In the genomic region with DNA sequence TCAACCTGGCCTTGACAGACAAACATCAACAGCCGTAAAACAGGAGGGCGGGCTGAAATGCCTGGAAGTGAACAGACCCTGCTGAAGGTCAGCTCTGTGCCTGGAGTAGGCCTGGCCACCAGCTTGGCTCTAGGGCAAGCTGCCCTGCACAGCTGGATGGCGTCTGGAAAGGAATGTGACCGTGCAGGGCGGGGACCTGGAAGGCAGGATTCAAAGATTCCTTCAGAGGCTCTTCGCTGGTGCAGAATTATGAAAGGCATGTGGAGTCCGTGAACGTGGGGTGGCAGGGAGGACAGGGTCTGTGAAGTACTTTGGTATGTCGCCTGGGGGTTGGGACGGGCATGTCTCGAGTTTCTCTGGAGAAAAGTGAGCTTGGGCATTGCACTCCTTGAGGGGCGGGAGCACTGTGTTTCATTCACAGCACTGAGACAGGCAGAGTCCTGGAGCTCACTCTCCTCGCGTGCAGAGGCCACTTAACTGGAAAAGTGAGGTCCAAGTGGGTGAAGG, we compare ENCODE assay signal across 8 cellular contexts. TPM values are rescaled to one million over a fixed set of nuclear protein-coding genes. Genes with fewer than 3 reads are reported as not detected.
DNase-seq lines count a peak whose midpoint lies in the region; ATAC-seq and TF ChIP-seq lines count a peak whose summit lies in the region.

No MANE protein-coding gene starts in this region.

- no peaks in the 10 kb centered on the region for H3K27me3 ChIP-seq in BLaER1
- H3K27me3 ChIP-seq in vagina, result no peaks in the 10 kb centered on the region

- peak overlapping the region; percentile 95 for H3K4me3 ChIP-seq in BLaER1
- peak overlapping the region; percentile 97 for H3K4me3 ChIP-seq in Jurkat, Clone E6-1 (ENCODE audit: low read length)
- peak overlapping the region; percentile 83 to 86 for H3K4me3 ChIP-seq in vagina

- ATAC-seq in GM21447 (IDR thresholded peaks at IDR 0.05; ENCODE audit: unreplicated experiment) (no peak), HG03442 (IDR thresholded peaks at IDR 0.05; ENCODE audit: unreplicated experiment) (no peak)

- H3K9me3 ChIP-seq in BLaER1 (no peaks in the 10 kb centered on the region), vagina (no peaks in the 10 kb centered on the region)

- DNase-seq in Jurkat, Clone E6-1 (ENCODE audit: low read depth, low spot score), result no peak
- DNase-seq in caudate nucleus (lab: John Stamatoyannopoulos, UW) (peak in 1 of 61 donors; percentile 25), mesothelial cell of epicardium (ENCODE audit: low spot score in 2 of 2, unreplicated experiment in 2 of 2) (peak in 1 of 2 experiments; percentile 67), vagina (ENCODE audit: extremely low spot score in 2 of 2) (no peak), NCI-H187 treated with DMSO at 0.1 percent for 48 hours (lab: John Stamatoyannopoulos, UW) (no peak)

- TF ChIP-seq CTCF in mesothelial cell of epicardium (IDR thresholded peaks at IDR 0.05; ENCODE audit: unreplicated experiment) (no peak), vagina (IDR thresholded peaks at IDR 0.05) (no peak)

- peak overlapping the region; percentile 99 for H3K4me2 ChIP-seq in BLaER1

- H3K9me3 Mint-ChIP-seq in mesothelial cell of epicardium, result no peaks in the 10 kb centered on the region

- H3K27ac Mint-ChIP-seq in mesothelial cell of epicardium, result peak overlapping the region; percentile 99

- peaks cover 7% of the 10 kb centered on the region for H3K36me3 Mint-ChIP-seq in mesothelial cell of epicardium

- H3K27ac ChIP-seq in BLaER1 (peak overlapping the region; percentile 85), caudate nucleus (ENCODE audit: low read depth, low read length) (peak overlapping the region; percentile 87), vagina (peak overlapping the region; percentile 84)

- intact Hi-C loops in vagina (cut with DNase I), result no loop called here

- peaks cover 61% of the 10 kb centered on the region for H4K20me1 ChIP-seq in BLaER1

- TF ChIP-seq POLR2A in vagina (IDR thresholded peaks at IDR 0.05), result no peak

- no peaks in the 10 kb centered on the region for H3K27me3 Mint-ChIP-seq in mesothelial cell of epicardium (ENCODE audit: low read depth)

- H3K4me1 Mint-ChIP-seq in mesothelial cell of epicardium, result peaks cover 59% of the 10 kb centered on the region

- H3K4me3 Mint-ChIP-seq in mesothelial cell of epicardium, result peak overlapping the region; percentile 96

- peak overlapping the region; percentile 90 for H3K9ac ChIP-seq in BLaER1

- H3K36me3 ChIP-seq in BLaER1, result peaks cover 28% of the 10 kb centered on the region
- H3K36me3 ChIP-seq in vagina, result peaks cover 0 to 17% of the 10 kb centered on the region in 2 donors

- H3K4me1 ChIP-seq in BLaER1 (peaks cover 82% of the 10 kb centered on the region), vagina (peaks cover 73% of the 10 kb centered on the region)

RNA-seq across cellular contexts. Expression of a gene that starts 1.5 kb away (rescaled TPM):
- polyA plus RNA-seq in Jurkat, Clone E6-1 (2012; ENCODE audit: insufficient read depth, insufficient read length), result 34.9 TPM
- 84.9 to 94.5 TPM (median 86.8 TPM) in 3 replicates for total RNA-seq in mesothelial cell of epicardium
- total RNA-seq in vagina, result 61.6 TPM

RNA-seq across cellular contexts. Expression of a gene that starts 32.4 kb away (rescaled TPM):
- 4.6 TPM for polyA plus RNA-seq in Jurkat, Clone E6-1 (2012; ENCODE audit: insufficient read depth, insufficient read length)
- total RNA-seq in mesothelial cell of epicardium (24.6 to 30.1 TPM (median 25.0 TPM) in 3 replicates), vagina (13.0 TPM)

RNA-seq across cellular contexts. Expression of a gene that starts 40.1 kb away (rescaled TPM):
- 11.6 TPM for polyA plus RNA-seq in Jurkat, Clone E6-1 (2012; ENCODE audit: insufficient read depth, insufficient read length)
- total RNA-seq in mesothelial cell of epicardium (29.8 to 32.9 TPM (median 31.7 TPM) in 3 replicates), vagina (27.0 TPM)

RNA-seq across cellular contexts. Expression of a gene that starts 47.6 kb away (rescaled TPM):
- polyA plus RNA-seq in Jurkat, Clone E6-1 (2012; ENCODE audit: insufficient read depth, insufficient read length), result 12.8 TPM
- total RNA-seq in mesothelial cell of epicardium (12.3 to 14.4 TPM (median 13.5 TPM) in 3 replicates), vagina (16.9 TPM)

RNA-seq across cellular contexts. Expression of a gene that starts 58.8 kb away (rescaled TPM):
- not detected for polyA plus RNA-seq in Jurkat, Clone E6-1 (2012; ENCODE audit: insufficient read depth, insufficient read length)
- not detected in 3 replicates for total RNA-seq in mesothelial cell of epicardium
- not detected for total RNA-seq in vagina
